9 cellular contexts compared by ENCODE assay signal in genomic region chr5:157516016-157516415, GRCh38. TPM values are rescaled to one million over a fixed set of nuclear protein-coding genes. Genes with fewer than 3 reads are reported as not detected.
A peak's percentile ranks its signal among the peaks of the same experiment; 100 is the strongest.
DNase-seq lines count a peak whose midpoint lies in the region; ATAC-seq, FAIRE-seq and TF ChIP-seq lines count a peak whose summit lies in the region.
"Had no signal": no experiment of that assay in that cellular context is flagged by ENCODE, and none has a peak within 500 bp of the region (broad histone marks: within the 10 kb centered on the region; RNA-seq: fewer than 3 reads in every experiment).

No MANE protein-coding gene starts in this region.

- H3K36me3 Mint-ChIP-seq in activated CD4-positive, alpha-beta T cell treated with anti-CD3 and anti-CD28 coated beads, Interleukin-2, amount 10 ng/mL, durations not matched to agents 24 days and 14 days (ENCODE audit: low read depth): peaks cover 74% of the 10 kb centered on the region
- H3K36me3 Mint-ChIP-seq in activated T-cell treated with anti-CD3 and anti-CD28 coated beads, Interleukin-2, amount 50 U/mL, for 72 hours (ENCODE audit: insufficient read depth in 2 of 2): peaks cover 13 to 18% of the 10 kb centered on the region in 2 donors

- peaks cover 61% of the 10 kb centered on the region for H3K4me1 Mint-ChIP-seq in activated CD4-positive, alpha-beta T cell treated with anti-CD3 and anti-CD28 coated beads, Interleukin-2, amount 10 ng/mL, durations not matched to agents 24 days and 14 days
- H3K4me1 Mint-ChIP-seq in activated T-cell treated with anti-CD3 and anti-CD28 coated beads, Interleukin-2, amount 50 U/mL, for 72 hours (ENCODE audit: low read depth): peaks cover 31% of the 10 kb centered on the region
- H3K4me1 Mint-ChIP-seq in stimulated activated naive CD8-positive, alpha-beta T cell treated with anti-CD3 and anti-CD28 coated beads, Interleukin-15, amount 100 ng/mL, for 72 hours: no peaks in the 10 kb centered on the region

- H3K9me1 ChIP-seq in keratinocyte (ENCODE audit: control insufficient read depth, extremely low read depth, insufficient read depth, low read length): no peaks in the 10 kb centered on the region

- peak overlapping the region; percentile 68 for H3K27ac Mint-ChIP-seq in activated CD4-positive, alpha-beta T cell treated with anti-CD3 and anti-CD28 coated beads, Interleukin-2, amount 10 ng/mL, durations not matched to agents 24 days and 14 days
- H3K27ac Mint-ChIP-seq in activated T-cell treated with anti-CD3 and anti-CD28 coated beads, Interleukin-2, amount 50 U/mL, for 72 hours: no peak overlapping the region
- no peak overlapping the region for H3K27ac Mint-ChIP-seq in stimulated activated naive CD8-positive, alpha-beta T cell treated with anti-CD3 and anti-CD28 coated beads, Interleukin-15, amount 100 ng/mL, for 72 hours

- H3K27ac ChIP-seq in keratinocyte (ENCODE audit: control insufficient read depth, insufficient read depth, low read length): no peak overlapping the region
- H3K27ac ChIP-seq: BLaER1 had no signal

- FAIRE-seq in keratinocyte (lab: Jason Lieb, UNC): peak; percentile 69

- no peaks in the 10 kb centered on the region for H4K20me1 ChIP-seq in keratinocyte (ENCODE audit: control insufficient read depth, extremely low read depth, insufficient read depth, low read length)
- H4K20me1 ChIP-seq: BLaER1 had no signal

- no peaks in the 10 kb centered on the region for H3K27me3 ChIP-seq in keratinocyte (ENCODE audit: control insufficient read depth, extremely low read depth, insufficient read depth, low read length)
- H3K27me3 ChIP-seq: BLaER1 had no signal

- no peak overlapping the region for H3K4me3 ChIP-seq in keratinocyte (ENCODE audit: control insufficient read depth in 2 of 3, extremely low read depth in 1 of 3, insufficient read depth in 2 of 3, low read depth in 1 of 3, low read length in 3 of 3)
- H3K4me3 ChIP-seq: BLaER1 had no signal

- no peaks in the 10 kb centered on the region for H3K9me3 ChIP-seq in keratinocyte (ENCODE audit: control insufficient read depth, low read depth, low read length)

- H3K4me1 ChIP-seq in keratinocyte (ENCODE audit: control insufficient read depth, extremely low read depth, insufficient read depth, low read length): peaks cover 17% of the 10 kb centered on the region

- H3K4me2 ChIP-seq in keratinocyte (ENCODE audit: control insufficient read depth, extremely low read depth, insufficient read depth, low read depth, low read length): no peak overlapping the region
- H3K4me2 ChIP-seq: BLaER1 had no signal

- no peak for DNase-seq in activated CD4-positive, alpha-beta T cell treated with anti-CD3 and anti-CD28 coated beads, Interleukin-2, amount 10 ng/mL, durations not matched to agents 24 days and 14 days
- DNase-seq in activated CD4-positive, alpha-beta T cell treated with anti-CD3 and anti-CD28 coated beads, Interleukin-2, amount 50 U/mL, for 4 hours: no peak
- DNase-seq in activated T-cell treated with anti-CD3 and anti-CD28 coated beads, Interleukin-2, amount 50 U/mL, for 72 hours: peak; percentile 24 to 37
- no peak for DNase-seq in keratinocyte (ENCODE audit: low read depth, low spot score)
- no peak for DNase-seq in stimulated activated naive CD8-positive, alpha-beta T cell treated with anti-CD3 and anti-CD28 coated beads, Interleukin-15, amount 100 ng/mL, for 72 hours
- no peak for DNase-seq in posterior cingulate gyrus

- no peak for TF ChIP-seq CTCF in keratinocyte (optimal IDR thresholded peaks at IDR 0.05 in 1 of 3, IDR thresholded peaks at IDR 0.05 in 1 of 3, conservative IDR thresholded peaks at IDR 0.05 in 1 of 3; ENCODE audit: extremely low read depth in 1 of 3, insufficient read depth in 2 of 3, low read length in 3 of 3)

- H3K79me2 ChIP-seq in keratinocyte (ENCODE audit: control insufficient read depth, insufficient read depth, low read length): no peaks in the 10 kb centered on the region

- dilution Hi-C loops in keratinocyte (cut with MboI; ENCODE audit: extremely low pct_ligation_motif_present, low sequenced_read_pairs): no loop called here

- no peaks in the 10 kb centered on the region for H3K9me3 Mint-ChIP-seq in activated CD4-positive, alpha-beta T cell treated with anti-CD3 and anti-CD28 coated beads, Interleukin-2, amount 10 ng/mL, durations not matched to agents 24 days and 14 days
- H3K9me3 Mint-ChIP-seq in activated T-cell treated with anti-CD3 and anti-CD28 coated beads, Interleukin-2, amount 50 U/mL, for 72 hours: peaks cover 0 to 1% of the 10 kb centered on the region in 2 donors
- no peaks in the 10 kb centered on the region for H3K9me3 Mint-ChIP-seq in stimulated activated naive CD8-positive, alpha-beta T cell treated with anti-CD3 and anti-CD28 coated beads, Interleukin-15, amount 100 ng/mL, for 72 hours

- intact Hi-C loops in activated CD4-positive, alpha-beta T cell treated with anti-CD3 and anti-CD28 coated beads, Interleukin-2, amount 10 ng/mL, durations not matched to agents 24 days and 14 days (cut with micrococcal nuclease): loop anchor here (5.0 kb wide), 1 partner anchor 201 kb away; no protein-coding TSS in a partner anchor
- intact Hi-C loops in posterior cingulate gyrus (cut with DNase I): no loop called here

- ATAC-seq in activated T-cell treated with anti-CD3 and anti-CD28 coated beads, Interleukin-2, amount 50 U/mL, for 72 hours (replicated peaks in 1 of 2): peak; percentile 78 to 87
- ATAC-seq in stimulated activated naive CD8-positive, alpha-beta T cell treated with anti-CD3 and anti-CD28 coated beads, Interleukin-15, amount 100 ng/mL, for 72 hours: peak; percentile 27
- ATAC-seq in HG03108 (IDR thresholded peaks at IDR 0.05; ENCODE audit: unreplicated experiment) (no peak), GM21423 (IDR thresholded peaks at IDR 0.05; ENCODE audit: unreplicated experiment) (no peak)

- no peaks in the 10 kb centered on the region for H3K27me3 Mint-ChIP-seq in activated CD4-positive, alpha-beta T cell treated with anti-CD3 and anti-CD28 coated beads, Interleukin-2, amount 10 ng/mL, durations not matched to agents 24 days and 14 days
- no peaks in the 10 kb centered on the region for H3K27me3 Mint-ChIP-seq in activated T-cell treated with anti-CD3 and anti-CD28 coated beads, Interleukin-2, amount 50 U/mL, for 72 hours (ENCODE audit: low read depth)
- no peaks in the 10 kb centered on the region for H3K27me3 Mint-ChIP-seq in stimulated activated naive CD8-positive, alpha-beta T cell treated with anti-CD3 and anti-CD28 coated beads, Interleukin-15, amount 100 ng/mL, for 72 hours

- peaks cover 3 to 15% of the 10 kb centered on the region in 2 experiments for H3K36me3 ChIP-seq in keratinocyte (ENCODE audit: control insufficient read depth in 2 of 2, extremely low read depth in 1 of 2, insufficient read depth in 2 of 2, low read length in 2 of 2)

- H2AFZ ChIP-seq in keratinocyte (ENCODE audit: control insufficient read depth, low read length): no peak overlapping the region

- no peak overlapping the region for H3K4me3 Mint-ChIP-seq in activated CD4-positive, alpha-beta T cell treated with anti-CD3 and anti-CD28 coated beads, Interleukin-2, amount 10 ng/mL, durations not matched to agents 24 days and 14 days
- no peak overlapping the region for H3K4me3 Mint-ChIP-seq in activated T-cell treated with anti-CD3 and anti-CD28 coated beads, Interleukin-2, amount 50 U/mL, for 72 hours
- H3K4me3 Mint-ChIP-seq in stimulated activated naive CD8-positive, alpha-beta T cell treated with anti-CD3 and anti-CD28 coated beads, Interleukin-15, amount 100 ng/mL, for 72 hours: no peak overlapping the region

- no peak overlapping the region for H3K9ac ChIP-seq in keratinocyte (ENCODE audit: control insufficient read depth, extremely low read depth, insufficient read depth, low read length)
- H3K9ac ChIP-seq: BLaER1 had no signal

RNA-seq across cellular contexts. Expression of gene NIPAL4, which starts 56.0 kb away (rescaled TPM):
- 2.2 and 2.7 TPM in 2 replicates for total RNA-seq in activated CD4-positive, alpha-beta T cell treated with anti-CD3 and anti-CD28 coated beads, Interleukin-2, amount 10 ng/mL, durations not matched to agents 24 days and 14 days
- 1 to 10 TPM; 3.1 to 5.9 TPM for total RNA-seq in activated T-cell treated with anti-CD3 and anti-CD28 coated beads, Interleukin-2, amount 50 U/mL, for 72 hours
- 8.2 to 12.6 TPM (median 10.3 TPM) in 3 replicates for polyA plus RNA-seq in keratinocyte
- 30.0 TPM for polyA plus RNA-seq in keratinocyte (2011; ENCODE audit: low read depth)
- polyA plus RNA-seq in keratinocyte (2011; cell fraction: cytosol; rRNA removed): 9.5 and 13.2 TPM in 2 replicates
- polyA plus RNA-seq in keratinocyte (2011; cell fraction: nucleus; rRNA removed): 17.8 and 19.2 TPM in 2 replicates
- 11.3 and 73.1 TPM in 2 replicates for polyA plus RNA-seq in keratinocyte (2012; ENCODE audit: low replicate concordance)
- 13.3 to 25.7 TPM (median 13.8 TPM) in 3 replicates for polyA minus RNA-seq in keratinocyte
- 9.4 TPM for polyA minus RNA-seq in keratinocyte (2011; cell fraction: cytosol; rRNA and poly(A)+ RNA removed)
- 7.9 and 10.2 TPM in 2 replicates for polyA minus RNA-seq in keratinocyte (2011; cell fraction: nucleus; rRNA and poly(A)+ RNA removed)

RNA-seq across cellular contexts. Expression of gene ADAM19, which starts 59.6 kb away (rescaled TPM):
- 232 TPM in 2 replicates for total RNA-seq in activated CD4-positive, alpha-beta T cell treated with anti-CD3 and anti-CD28 coated beads, Interleukin-2, amount 10 ng/mL, durations not matched to agents 24 days and 14 days
- 100 to 1,000 TPM in 1 of 2 donors, 10 to 100 TPM in 1; 50.2 to 127 TPM for total RNA-seq in activated T-cell treated with anti-CD3 and anti-CD28 coated beads, Interleukin-2, amount 50 U/mL, for 72 hours
- polyA plus RNA-seq in keratinocyte: 19.7 to 90.3 TPM (median 22.7 TPM) in 3 replicates
- 0.69 TPM for polyA plus RNA-seq in keratinocyte (2011; ENCODE audit: low read depth)
- 21.5 and 21.6 TPM in 2 replicates for polyA plus RNA-seq in keratinocyte (2011; cell fraction: cytosol; rRNA removed)
- 75.2 and 76.0 TPM in 2 replicates for polyA plus RNA-seq in keratinocyte (2011; cell fraction: nucleus; rRNA removed)
- polyA plus RNA-seq in keratinocyte (2012; ENCODE audit: low replicate concordance): 1.6 and 86.3 TPM in 2 replicates
- polyA minus RNA-seq in keratinocyte: 57.3 to 181 TPM (median 60.5 TPM) in 3 replicates
- polyA minus RNA-seq in keratinocyte (2011; cell fraction: cytosol; rRNA and poly(A)+ RNA removed): 75.0 TPM
- 94.0 and 124 TPM in 2 replicates for polyA minus RNA-seq in keratinocyte (2011; cell fraction: nucleus; rRNA and poly(A)+ RNA removed)

Comparison
In these comparisons a context has a peak if more than half of its experiments do, and no peak if none do; other contexts are left out.
1. DNase-seq: peak in activated T-cell treated with anti-CD3 and anti-CD28 coated beads, Interleukin-2, amount 50 U/mL, for 72 hours (2 of 2); none in activated CD4-positive, alpha-beta T cell treated with anti-CD3 and anti-CD28 coated beads, Interleukin-2, amount 10 ng/mL, durations not matched to agents 24 days and 14 days (single experiment), activated CD4-positive, alpha-beta T cell treated with anti-CD3 and anti-CD28 coated beads, Interleukin-2, amount 50 U/mL, for 4 hours (0 of 2), keratinocyte (single experiment), stimulated activated naive CD8-positive, alpha-beta T cell treated with anti-CD3 and anti-CD28 coated beads, Interleukin-15, amount 100 ng/mL, for 72 hours (0 of 2) and posterior cingulate gyrus (0 of 10).
2. ATAC-seq: peak in activated T-cell treated with anti-CD3 and anti-CD28 coated beads, Interleukin-2, amount 50 U/mL, for 72 hours (2 of 2) and stimulated activated naive CD8-positive, alpha-beta T cell treated with anti-CD3 and anti-CD28 coated beads, Interleukin-15, amount 100 ng/mL, for 72 hours (single experiment); none in HG03108 (single experiment) and GM21423 (single experiment).